26 cellular contexts compared by ENCODE assay signal in the genomic region with DNA sequence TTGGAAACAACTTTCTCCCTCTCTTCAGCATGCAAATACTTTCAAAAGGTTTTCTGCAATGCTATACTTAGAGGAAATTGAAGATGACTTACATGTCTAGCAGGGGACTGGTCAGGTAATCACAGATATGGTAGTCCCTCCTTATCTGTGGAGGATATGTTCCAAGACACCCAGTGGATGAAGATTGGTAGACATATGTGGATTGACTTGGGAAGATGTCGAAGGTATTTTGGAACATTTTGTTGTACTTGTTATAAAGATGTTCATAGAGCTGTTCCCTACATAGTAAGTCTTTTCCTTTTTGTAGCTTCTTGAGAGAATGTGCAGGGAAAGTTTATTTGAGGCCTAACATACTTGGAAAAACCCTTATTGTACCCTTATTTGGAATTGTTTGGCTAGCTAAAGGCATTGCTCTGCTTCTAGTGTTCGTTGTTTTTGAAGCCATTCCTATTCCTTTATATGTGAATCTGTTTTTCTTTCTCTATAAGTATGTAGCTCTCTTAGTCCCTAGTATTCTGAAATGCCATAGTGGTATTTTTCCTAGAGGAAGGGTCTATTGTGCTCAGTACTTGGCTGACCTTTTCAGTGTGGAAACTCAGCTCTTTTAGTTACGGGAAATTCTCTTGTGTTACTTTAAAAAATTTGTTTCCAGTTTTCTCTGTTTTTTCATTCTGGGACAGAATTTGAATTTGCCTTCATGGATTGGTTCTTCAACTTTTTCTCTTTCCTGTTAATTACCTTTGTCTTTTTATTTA. TPM values are rescaled to one million over a fixed set of nuclear protein-coding genes. Genes with fewer than 3 reads are reported as not detected.
A peak's percentile ranks its signal among the peaks of the same experiment; 100 is the strongest.
DNase-seq lines count a peak whose midpoint lies in the region; ATAC-seq, FAIRE-seq and TF ChIP-seq lines count a peak whose summit lies in the region.
"Had no signal": no experiment of that assay in that cellular context is flagged by ENCODE, and none has a peak within 500 bp of the region (broad histone marks: within the 10 kb centered on the region; RNA-seq: fewer than 3 reads in every experiment).

No MANE protein-coding gene starts in this region.

- H3K4me2 ChIP-seq in HepG2 (ENCODE audit: low read depth, low read length): no peak overlapping the region
- H3K4me2 ChIP-seq: BLaER1, GM23338 had no signal

- peaks cover 1 to 39% of the 10 kb centered on the region in 2 experiments; a peak in 3 of 5 replicates for H3K36me3 ChIP-seq in HepG2 (replicated peaks in 1 of 2; ENCODE audit: control insufficient read depth in 1 of 2, insufficient read depth in 2 of 2, low read length in 2 of 2)
- H3K36me3 ChIP-seq in right lobe of liver: peaks cover 0 to 16% (median 2%) of the 10 kb centered on the region in 4 donors

- H3K27me3 Mint-ChIP-seq in endothelial cell (ENCODE audit: unreplicated experiment): no peaks in the 10 kb centered on the region
- H3K27me3 Mint-ChIP-seq: CD4-positive, alpha-beta T cell had no signal

- H3K27ac ChIP-seq in HepG2 (ENCODE audit: extremely low read length, insufficient read depth, low read length): no peak overlapping the region
- H3K27ac ChIP-seq in right lobe of liver: no peak overlapping the region
- H3K27ac ChIP-seq: BLaER1, HL-60, SJSA1 had no signal

- POLR2A ChIA-PET in HepG2 (lab: Yijun Ruan, JAX): no interaction called here

- TF ChIP-seq POLR2A in HepG2 (IDR thresholded peaks at IDR 0.05; ENCODE audit: insufficient read depth in 1 of 2, low read depth in 2 of 2, low read length in 2 of 2) (no peak), right lobe of liver (IDR thresholded peaks at IDR 0.05) (no peak)

- TF ChIP-seq RAD21 in HepG2 (CRISPR knock-in tag; IDR thresholded peaks at IDR 0.05): no peak

- no peak for TF ChIP-seq CTCF in HepG2 (CRISPR knock-in tag; IDR thresholded peaks at IDR 0.05)
- no peak for TF ChIP-seq CTCF in right lobe of liver (IDR thresholded peaks at IDR 0.05)
- no peak for TF ChIP-seq CTCF in endothelial cell (IDR thresholded peaks at IDR 0.05; ENCODE audit: unreplicated experiment)

- H3K9ac ChIP-seq in HepG2 (ENCODE audit: insufficient read depth, low read depth, low read length): no peak overlapping the region
- H3K9ac ChIP-seq: BLaER1 had no signal

- H3K27me3 ChIP-seq in HepG2 (ENCODE audit: control insufficient read depth in 1 of 2, insufficient read depth in 2 of 2, low read length in 2 of 2) (no peaks in the 10 kb centered on the region), right lobe of liver (no peaks in the 10 kb centered on the region)
- H3K27me3 ChIP-seq: BLaER1, SJSA1 had no signal

- H4K20me1 ChIP-seq in HepG2 (ENCODE audit: insufficient read depth, low read length): no peaks in the 10 kb centered on the region

- no peaks in the 10 kb centered on the region for H3K4me1 Mint-ChIP-seq in endothelial cell (ENCODE audit: unreplicated experiment)
- H3K4me1 Mint-ChIP-seq: GM23338 had no signal

- no peak overlapping the region for H2AFZ ChIP-seq in HepG2 (ENCODE audit: low read length)
- H2AFZ ChIP-seq: GM23338 had no signal

- H3K4me3 Mint-ChIP-seq in endothelial cell (ENCODE audit: unreplicated experiment): no peak overlapping the region
- H3K4me3 Mint-ChIP-seq: CD4-positive, alpha-beta T cell; GM23338 had no signal

- intact Hi-C loops in HepG2 (cut with micrococcal nuclease; ENCODE audit: unreplicated experiment) (no loop called here), right lobe of liver (cut with DNase I) (no loop called here)

- no peak for FAIRE-seq in HepG2 (lab: Jason Lieb, UNC)
- FAIRE-seq: D721Med had no signal

- H3K27ac Mint-ChIP-seq in endothelial cell (ENCODE audit: unreplicated experiment): peak overlapping the region; percentile 45
- H3K27ac Mint-ChIP-seq: CD4-positive, alpha-beta T cell had no signal

- BruUV-seq in HepG2 (replicated peaks; lab: Mats Ljungman, UMichigan): no TSS peak

- CTCF ChIA-PET in HepG2 (lab: Yijun Ruan, JAX; ENCODE audit: low intra/inter-chr PET ratio, low total read pairs): no interaction called here

- H3K4me3 ChIP-seq in HepG2 (replicated peaks in 1 of 3; ENCODE audit: insufficient read depth in 1 of 3, low read depth in 2 of 3, low read length in 3 of 3) (no peak overlapping the region), right lobe of liver (no peak overlapping the region)
- H3K4me3 ChIP-seq: BLaER1, GM23338, SJSA1 had no signal

- H3K9me3 ChIP-seq in HepG2 (ENCODE audit: low read length) (no peaks in the 10 kb centered on the region), right lobe of liver (no peaks in the 10 kb centered on the region)
- H3K9me3 ChIP-seq: BLaER1, SJSA1 had no signal

- 100% methylated on average over 3 of the region's 3 CpGs for WGBS in HepG2 (ENCODE audit: low lambda C conversion rate)
- 79% methylated on average over 3 of the region's 3 CpGs for WGBS in right lobe of liver (ENCODE audit: insufficient coverage, low coverage, low lambda C conversion rate, missing lambda C conversion rate)

- no peaks in the 10 kb centered on the region for H3K36me3 Mint-ChIP-seq in endothelial cell (ENCODE audit: low read depth, unreplicated experiment)

- H3K4me1 ChIP-seq in HepG2 (ENCODE audit: insufficient read depth, low read length) (no peaks in the 10 kb centered on the region), right lobe of liver (no peaks in the 10 kb centered on the region)
- H3K4me1 ChIP-seq: BLaER1, SJSA1 had no signal

- no peak for ATAC-seq in HepG2
- no peak for ATAC-seq in right lobe of liver
- ATAC-seq in HG03196 (IDR thresholded peaks at IDR 0.05; ENCODE audit: unreplicated experiment): no peak
- no peak for ATAC-seq in HG02588 (IDR thresholded peaks at IDR 0.05; ENCODE audit: unreplicated experiment)
- ATAC-seq in HG03460 (IDR thresholded peaks at IDR 0.05; ENCODE audit: unreplicated experiment): no peak
- ATAC-seq: GM23338 had no signal

- no peaks in the 10 kb centered on the region for H3K9me3 Mint-ChIP-seq in endothelial cell (ENCODE audit: unreplicated experiment)
- H3K9me3 Mint-ChIP-seq: CD4-positive, alpha-beta T cell; GM23338 had no signal

- TF ChIP-seq EP300 in HepG2 (IDR thresholded peaks at IDR 0.05; ENCODE audit: low read depth in 2 of 2, low read length in 2 of 2): no peak
- TF ChIP-seq EP300 in HepG2 (CRISPR knock-in tag; IDR thresholded peaks at IDR 0.05; ENCODE audit: borderline replicate concordance): no peak

- DNase-seq in HepG2 (ENCODE audit: low spot score) (no peak), right lobe of liver (no peak), astrocyte of the hippocampus (ENCODE audit: low read depth, low spot score) (peak; percentile 7), endothelial cell (ENCODE audit: low spot score) (no peak)
- DNase-seq: CD4-positive, alpha-beta T cell; Karpas-422; NCI-H1092; NCI-H1417 treated with DMSO at 0.1 percent for 48 hours; NCI-H1694 treated with DMSO at 0.1 percent for 48 hours; NCI-H2081; NCI-H2227 treated with DMSO at 0.1 percent for 48 hours; NCI-H526 treated with DMSO at 0.1 percent for 48 hours; Right ventricle myocardium superior; RPMI8226 had no signal

- in situ Hi-C loops in HepG2 (cut with HindIII; ENCODE audit: extremely low pct_ligation_motif_present, low pct_unique_long_range_greater_than_20kb): no loop called here

- no peaks in the 10 kb centered on the region for H3K79me2 ChIP-seq in HepG2 (ENCODE audit: insufficient read depth, low read length)

RNA-seq across cellular contexts. Expression of a gene that starts 25.7 kb away (rescaled TPM):
- total RNA-seq in HepG2 (2016; rRNA removed; fragmentation: Illumina TruSeq; extraction: Trizol): not detected in 2 replicates
- not detected in 2 replicates for total RNA-seq in HepG2 (2016; cell fraction: cytosol; rRNA removed; fragmentation: Illumina TruSeq; extraction: Trizol; ENCODE audit: low read depth)
- not detected in 2 replicates for total RNA-seq in HepG2 (2016; cell fraction: insoluble cytoplasmic fraction; rRNA removed; fragmentation: Illumina TruSeq; extraction: Trizol)
- not detected in 2 replicates for total RNA-seq in HepG2 (2016; cell fraction: membrane; rRNA removed; fragmentation: Illumina TruSeq; extraction: Trizol)
- total RNA-seq in HepG2 (2016; cell fraction: nucleus; rRNA removed; fragmentation: Illumina TruSeq; extraction: Trizol): not detected in 2 replicates
- polyA plus RNA-seq in HepG2 (2011; rRNA removed): not detected in 2 replicates
- polyA plus RNA-seq in HepG2 (2011; cell fraction: cytosol; rRNA removed): not detected in 2 replicates
- not detected in 2 replicates for polyA plus RNA-seq in HepG2 (2011; cell fraction: nucleus; rRNA removed)
- not detected in 2 replicates for polyA plus RNA-seq in HepG2 (2012)
- not detected in 2 replicates for polyA plus RNA-seq in HepG2 (2016; cell fraction: cytosol; fragmentation: Illumina TruSeq; extraction: Trizol; ENCODE audit: low read depth)
- not detected in 2 replicates for polyA plus RNA-seq in HepG2 (2016; cell fraction: insoluble cytoplasmic fraction; fragmentation: Illumina TruSeq; extraction: Trizol; ENCODE audit: low read depth)
- polyA plus RNA-seq in HepG2 (2016; cell fraction: membrane; fragmentation: Illumina TruSeq; extraction: Trizol; ENCODE audit: low read depth): not detected in 2 replicates
- not detected in 2 replicates for polyA plus RNA-seq in HepG2 (2016; cell fraction: nucleus; fragmentation: Illumina TruSeq; extraction: Trizol; ENCODE audit: insufficient read depth, low read depth)
- polyA minus RNA-seq in HepG2 (2011; rRNA and poly(A)+ RNA removed; ENCODE audit: low replicate concordance): not detected in 2 replicates
- polyA minus RNA-seq in HepG2 (2011; cell fraction: cytosol; rRNA and poly(A)+ RNA removed): not detected in 2 replicates
- not detected in 2 replicates for polyA minus RNA-seq in HepG2 (2011; cell fraction: nucleus; rRNA and poly(A)+ RNA removed)
- not detected for total RNA-seq in right lobe of liver
- not detected for total RNA-seq in endothelial cell (ENCODE audit: unreplicated experiment)
- total RNA-seq: A172; CD4-positive, alpha-beta T cell; G401; GM23338; NCI-H460; Right ventricle myocardium superior; SJSA1 had no signal
- polyA plus RNA-seq: AG04450, GM23338 had no signal

RNA-seq across cellular contexts. Expression of a gene that starts 43.1 kb away (rescaled TPM):
- 71.5 and 71.7 TPM in 2 replicates for total RNA-seq in HepG2 (2016; rRNA removed; fragmentation: Illumina TruSeq; extraction: Trizol)
- total RNA-seq in HepG2 (2016; cell fraction: cytosol; rRNA removed; fragmentation: Illumina TruSeq; extraction: Trizol; ENCODE audit: low read depth): 15.2 and 18.9 TPM in 2 replicates
- 63.5 and 71.5 TPM in 2 replicates for total RNA-seq in HepG2 (2016; cell fraction: insoluble cytoplasmic fraction; rRNA removed; fragmentation: Illumina TruSeq; extraction: Trizol)
- 19.5 and 22.1 TPM in 2 replicates for total RNA-seq in HepG2 (2016; cell fraction: membrane; rRNA removed; fragmentation: Illumina TruSeq; extraction: Trizol)
- 160 and 177 TPM in 2 replicates for total RNA-seq in HepG2 (2016; cell fraction: nucleus; rRNA removed; fragmentation: Illumina TruSeq; extraction: Trizol)
- 72.3 and 86.6 TPM in 2 replicates for polyA plus RNA-seq in HepG2 (2011; rRNA removed)
- polyA plus RNA-seq in HepG2 (2011; cell fraction: cytosol; rRNA removed): 34.3 and 38.0 TPM in 2 replicates
- polyA plus RNA-seq in HepG2 (2011; cell fraction: nucleus; rRNA removed): 159 and 189 TPM in 2 replicates
- polyA plus RNA-seq in HepG2 (2012): 38.8 and 53.6 TPM in 2 replicates
- polyA plus RNA-seq in HepG2 (2016; cell fraction: cytosol; fragmentation: Illumina TruSeq; extraction: Trizol; ENCODE audit: low read depth): 3.1 and 4.0 TPM in 2 replicates
- 58.5 and 62.2 TPM in 2 replicates for polyA plus RNA-seq in HepG2 (2016; cell fraction: insoluble cytoplasmic fraction; fragmentation: Illumina TruSeq; extraction: Trizol; ENCODE audit: low read depth)
- 10.1 and 11.0 TPM in 2 replicates for polyA plus RNA-seq in HepG2 (2016; cell fraction: membrane; fragmentation: Illumina TruSeq; extraction: Trizol; ENCODE audit: low read depth)
- polyA plus RNA-seq in HepG2 (2016; cell fraction: nucleus; fragmentation: Illumina TruSeq; extraction: Trizol; ENCODE audit: insufficient read depth, low read depth): 237 and 263 TPM in 2 replicates
- polyA minus RNA-seq in HepG2 (2011; rRNA and poly(A)+ RNA removed; ENCODE audit: low replicate concordance): 383 and 386 TPM in 2 replicates
- 22.2 and 23.0 TPM in 2 replicates for polyA minus RNA-seq in HepG2 (2011; cell fraction: cytosol; rRNA and poly(A)+ RNA removed)
- 275 and 320 TPM in 2 replicates for polyA minus RNA-seq in HepG2 (2011; cell fraction: nucleus; rRNA and poly(A)+ RNA removed)
- 10 to 100 TPM in 5 of 6 experiments, 1 to 10 TPM in 1; 9.7 to 27.4 (median 18.4) TPM for total RNA-seq in right lobe of liver
- total RNA-seq in endothelial cell (ENCODE audit: unreplicated experiment): 71.6 TPM
